ENCODE assay signal across 12 cellular contexts in genomic region chr13:99433543-99434075, GRCh38.
DNase-seq lines count a peak whose midpoint lies in the region; ATAC-seq, FAIRE-seq and TF ChIP-seq lines count a peak whose summit lies in the region.
"Had no signal": no experiment of that assay in that cellular context is flagged by ENCODE, and none has a peak within 500 bp of the region (broad histone marks: within the 10 kb centered on the region; RNA-seq: fewer than 3 reads in every experiment).

No MANE protein-coding gene starts in this region.

- no peak for TF ChIP-seq CTCF in CD8-positive, alpha-beta T cell (IDR thresholded peaks at IDR 0.05)
- no peak for TF ChIP-seq CTCF in K562 (IDR thresholded peaks at IDR 0.05 in 2 of 3, conservative IDR thresholded peaks at IDR 0.05 in 1 of 3; ENCODE audit: insufficient read depth in 2 of 3, low read depth in 1 of 3, low read length in 3 of 3)
- no peak for TF ChIP-seq CTCF in neutrophil (IDR thresholded peaks at IDR 0.05)
- no peak for TF ChIP-seq CTCF in tibial nerve (IDR thresholded peaks at IDR 0.05)

- intact Hi-C loops in CD8-positive, alpha-beta T cell (cut with DNase I, micrococcal nuclease), result loop anchor here (1.0 to 10.0 kb wide), 4 partner anchors 13 to 1241 kb away; partner anchors contain the start of gene TMTC4 (in 1 of the 2)
- intact Hi-C loops in K562 (cut with micrococcal nuclease), result no loop called here

- peak overlapping the region; percentile 50 for H3K27ac ChIP-seq in CD8-positive, alpha-beta T cell (ENCODE audit: low read depth, low read length)
- H3K27ac ChIP-seq in K562 (ENCODE audit: extremely low read depth, low read depth, low read length) (peak overlapping the region; percentile 39; the same call in 2 of the 3 replicates), neutrophil (peak overlapping the region; percentile 70), tibial nerve (peak overlapping the region in 2 of 4 donors; percentile 38 to 60)
- H3K27ac ChIP-seq: prostate gland, RWPE1 had no signal

- WGBS in K562 (ENCODE audit: insufficient coverage, low coverage, missing lambda C conversion rate), result 78% methylated on average over 5 of the region's 8 CpGs
- 97% methylated on average over 4 to 8 of the region's 8 CpGs for WGBS in tibial nerve, 2 donors

- peak overlapping the region; percentile 40; the same call in 1 of the 2 replicates for H3K4me2 ChIP-seq in K562 (ENCODE audit: insufficient read depth, low read length)

- no peaks in the 10 kb centered on the region for H3K36me3 Mint-ChIP-seq in CD8-positive, alpha-beta T cell

- CTCF ChIA-PET in CD8-positive, alpha-beta T cell (lab: Charles Lee), result interaction anchor here (0.9 to 14.9 kb wide), 19 partner anchors 13 to 261 kb away, joined by 3 to 402 read pairs (median 4); no protein-coding TSS in a partner anchor
- CTCF ChIA-PET in K562 (lab: Yijun Ruan, JAX; ENCODE audit: low intra/inter-chr PET ratio), result interaction anchor here (4.1 kb wide), 1 partner anchor 163 kb away, joined by 73 read pairs; no protein-coding TSS in a partner anchor

- no peaks in the 10 kb centered on the region for H3K9me1 ChIP-seq in K562 (ENCODE audit: control insufficient read depth, insufficient read depth, low read length)

- H3K27me3 Mint-ChIP-seq in CD8-positive, alpha-beta T cell (ENCODE audit: low read depth), result no peaks in the 10 kb centered on the region

- no peak for TF ChIP-seq EP300 in K562 (IDR thresholded peaks at IDR 0.05; ENCODE audit: low read length)
- no peak for TF ChIP-seq EP300 in tibial nerve (IDR thresholded peaks at IDR 0.05)

- TF ChIP-seq POLR2A in K562 (conservative IDR thresholded peaks at IDR 0.05) (no peak), tibial nerve (IDR thresholded peaks at IDR 0.05) (no peak)

- H3K9me3 Mint-ChIP-seq in CD8-positive, alpha-beta T cell, result no peaks in the 10 kb centered on the region

- peak overlapping the region in 1 of 2 experiments; percentile 28; a peak in 1 of 4 replicates for H3K9ac ChIP-seq in K562 (ENCODE audit: insufficient read depth in 1 of 2, low read depth in 2 of 2, low read length in 2 of 2)

- DNase-seq in CD8-positive, alpha-beta T cell, result peak in 1 of 7 experiments; percentile 20
- DNase-seq in NAMALWA (ENCODE audit: low spot score), result peak; percentile 18
- no peak for DNase-seq in K562 (ENCODE audit: extremely low read depth in 1 of 4, low spot score in 3 of 4)
- DNase-seq in tibial nerve (ENCODE audit: low spot score in 2 of 2), result no peak
- no peak for DNase-seq in NCI-H2029 treated with DMSO at 0.1 percent for 48 hours (lab: John Stamatoyannopoulos, UW)
- DNase-seq in DMS114 treated with DMSO at 0.1 percent for 48 hours (lab: John Stamatoyannopoulos, UW; ENCODE audit: unreplicated experiment), result no peak
- DNase-seq: NCI-H1092, NCI-H446 had no signal

- peak overlapping the region; percentile 74 for H2AFZ ChIP-seq in K562 (ENCODE audit: low read depth, low read length)

- peaks cover 58% of the 10 kb centered on the region for H3K4me1 ChIP-seq in CD8-positive, alpha-beta T cell (ENCODE audit: insufficient read depth, low read length)
- peaks cover 24 to 28% of the 10 kb centered on the region in 2 experiments; a peak in 4 of 5 replicates for H3K4me1 ChIP-seq in K562 (replicated peaks in 1 of 2; ENCODE audit: control insufficient read depth in 2 of 2, insufficient read depth in 2 of 2, low read length in 2 of 2)
- peaks cover 21 to 35% of the 10 kb centered on the region in 2 experiments for H3K4me1 ChIP-seq in neutrophil (ENCODE audit: control insufficient read depth in 1 of 2, insufficient read depth in 1 of 2, low read depth in 1 of 2, low read length in 1 of 2)
- peaks cover 0 to 24% (median 14%) of the 10 kb centered on the region in 4 donors for H3K4me1 ChIP-seq in tibial nerve
- H3K4me1 ChIP-seq: prostate gland had no signal

- H3K4me3 Mint-ChIP-seq in CD8-positive, alpha-beta T cell, result peak overlapping the region; percentile 81

- no peak for TF ChIP-seq RAD21 in K562 (CRISPR knock-in tag; conservative IDR thresholded peaks at IDR 0.05 in 1 of 2, IDR thresholded peaks at IDR 0.05 in 1 of 2)

- no peaks in the 10 kb centered on the region for H4K20me1 ChIP-seq in K562 (replicated peaks; ENCODE audit: control insufficient read depth, insufficient read depth, low read length)

- H3K36me3 ChIP-seq in CD8-positive, alpha-beta T cell (ENCODE audit: insufficient read depth, low read length), result no peaks in the 10 kb centered on the region
- H3K36me3 ChIP-seq in K562 (ENCODE audit: control insufficient read depth, insufficient read depth, low read length) (no peaks in the 10 kb centered on the region), neutrophil (no peaks in the 10 kb centered on the region), tibial nerve (no peaks in the 10 kb centered on the region)
- H3K36me3 ChIP-seq: prostate gland had no signal

- peak overlapping the region; percentile 0 for H3K4me3 ChIP-seq in CD8-positive, alpha-beta T cell (ENCODE audit: low read depth, low read length)
- H3K4me3 ChIP-seq in K562, result no peak overlapping the region
- H3K4me3 ChIP-seq in neutrophil (ENCODE audit: low read depth in 1 of 2, low read length in 1 of 2), result peak overlapping the region in 1 of 2 experiments; percentile 26
- H3K4me3 ChIP-seq in tibial nerve, result no peak overlapping the region

- in situ Hi-C loops in K562 (cut with MboI), result loop anchor here (10.0 to 25.0 kb wide), 2 partner anchors 259 to 804 kb away; no protein-coding TSS in a partner anchor

- no peak for ATAC-seq in CD8-positive, alpha-beta T cell
- ATAC-seq in K562 (no peak), GM19324 (IDR thresholded peaks at IDR 0.05; ENCODE audit: low FRiP score, unreplicated experiment) (no peak)

- POLR2A ChIA-PET in CD8-positive, alpha-beta T cell (lab: Charles Lee), result interaction anchor here (1.2 to 2.0 kb wide), 6 partner anchors 11 to 164 kb away, joined by 3 to 9 read pairs (median 8); no protein-coding TSS in a partner anchor
- POLR2A ChIA-PET in K562 (lab: Yijun Ruan, JAX), result interaction anchor here (0.9 kb wide), 1 partner anchor 19 kb away, joined by 3 read pairs; no protein-coding TSS in a partner anchor

- FAIRE-seq in K562 (lab: Jason Lieb, UNC), result no peak

- H3K27me3 ChIP-seq in CD8-positive, alpha-beta T cell (ENCODE audit: insufficient read depth, low read length), result no peaks in the 10 kb centered on the region
- peaks cover 0 to under 1% of the 10 kb centered on the region in 2 experiments; a peak in 1 of 5 replicates for H3K27me3 ChIP-seq in K562 (ENCODE audit: control insufficient read depth in 2 of 2, insufficient read depth in 2 of 2, low read length in 2 of 2)
- H3K27me3 ChIP-seq in neutrophil, result peaks cover 44% of the 10 kb centered on the region
- H3K27me3 ChIP-seq in tibial nerve, result no peaks in the 10 kb centered on the region

- H3K27ac Mint-ChIP-seq in CD8-positive, alpha-beta T cell, result peak overlapping the region; percentile 96

- no peaks in the 10 kb centered on the region for H3K9me3 ChIP-seq in CD8-positive, alpha-beta T cell (ENCODE audit: low read length)
- no peaks in the 10 kb centered on the region; the same call in 1 of the 2 replicates for H3K9me3 ChIP-seq in K562 (replicated peaks; ENCODE audit: control insufficient read depth, insufficient read depth, low read depth, low read length)
- no peaks in the 10 kb centered on the region for H3K9me3 ChIP-seq in neutrophil
- H3K9me3 ChIP-seq in tibial nerve, result no peaks in the 10 kb centered on the region
- H3K9me3 ChIP-seq: prostate gland had no signal

- no peaks in the 10 kb centered on the region for H3K79me2 ChIP-seq in K562 (ENCODE audit: control insufficient read depth, insufficient read depth, low read length)

- no TSS peak for BruUV-seq in K562 (replicated peaks; lab: Mats Ljungman, UMichigan)

- H3K4me1 Mint-ChIP-seq in CD8-positive, alpha-beta T cell (ENCODE audit: low read depth), result peaks cover 60% of the 10 kb centered on the region

TF ChIP-seq in K562, 482 proteins besides CTCF, POLR2A, EP300 and RAD21:
- TF ChIP-seq ZNF253 (CRISPR knock-in tag; conservative IDR thresholded peaks at IDR 0.05) (no peak), NFE2L1 (tag; IDR thresholded peaks at IDR 0.05; ENCODE audit: borderline replicate concordance, low read depth) (no peak), ID3 (CRISPR knock-in tag; IDR thresholded peaks at IDR 0.05) (no peak), ID3 (tag; IDR thresholded peaks at IDR 0.05) (no peak), ZNF232 (CRISPR knock-in tag; IDR thresholded peaks at IDR 0.05) (no peak), ZEB2 (IDR thresholded peaks at IDR 0.05) (no peak), CHAMP1 (IDR thresholded peaks at IDR 0.05) (no peak), ZNF695 (CRISPR knock-in tag; IDR thresholded peaks at IDR 0.05) (no peak), ZNF444 (CRISPR knock-in tag; IDR thresholded peaks at IDR 0.05) (no peak), PHB (CRISPR knock-in tag; IDR thresholded peaks at IDR 0.05) (no peak), ZNF384 (IDR thresholded peaks at IDR 0.05; ENCODE audit: low read depth, low read length) (no peak), MAFK (IDR thresholded peaks at IDR 0.05; ENCODE audit: low read length) (no peak), GABPA (tag; conservative IDR thresholded peaks at IDR 0.05; ENCODE audit: low read depth) (no peak)
